Comparison of ENCODE assay signal across 8 cellular contexts in genomic region chr18:26574958-26575864, GRCh38. TPM values are rescaled to one million over a fixed set of nuclear protein-coding genes. Genes with fewer than 3 reads are reported as not detected.
DNase-seq lines count a peak whose midpoint lies in the region; ATAC-seq, FAIRE-seq and TF ChIP-seq lines count a peak whose summit lies in the region.

No MANE protein-coding gene starts in this region.

- H3K27me3 ChIP-seq in Panc1 (ENCODE audit: control insufficient read depth, insufficient read depth, low read length), result no peaks in the 10 kb centered on the region
- peaks cover 3 to 8% of the 10 kb centered on the region in 2 donors for H3K27me3 ChIP-seq in mucosa of rectum (ENCODE audit: control insufficient read depth in 2 of 2, insufficient read depth in 2 of 2, low read length in 2 of 2)

- POLR2A ChIA-PET in Panc1 (lab: Charles Lee), result no interaction called here

- TF ChIP-seq CTCF in Panc1 (IDR thresholded peaks at IDR 0.05) (no peak), epithelial cell of esophagus (IDR thresholded peaks at IDR 0.05; ENCODE audit: insufficient read depth, low read depth, low read length, missing control alignments) (no peak)

- peak; percentile 21 for DNase-seq in stimulated activated CD4-positive, alpha-beta T cell treated with anti-CD3 and anti-CD28 coated beads, Interleukin-15, amount 100 ng/mL, for 24 hours
- DNase-seq in stimulated activated CD4-positive, alpha-beta T cell treated with anti-CD3 and anti-CD28 coated beads, Interleukin-4, amount 100 ng/mL, for 4 hours, result no peak
- DNase-seq in Panc1 (ENCODE audit: low read depth, low spot score) (no peak), epithelial cell of esophagus (ENCODE audit: low read depth) (peak; percentile 85), urothelium cell line (ENCODE audit: low spot score) (peak; percentile 10)

- H3K36me3 ChIP-seq in Panc1 (ENCODE audit: control insufficient read depth, insufficient read depth, low read length) (no peaks in the 10 kb centered on the region), mucosa of rectum (ENCODE audit: control insufficient read depth in 2 of 2, insufficient read depth in 2 of 2, low read length in 2 of 2) (no peaks in the 10 kb centered on the region)

- in situ Hi-C loops in Panc1 (cut with HindIII; ENCODE audit: low pct_unique_long_range_greater_than_20kb, low sequenced_read_pairs), result no loop called here

- H3K9me3 ChIP-seq in Panc1 (ENCODE audit: control insufficient read depth, insufficient read depth, low read depth, low read length), result no peaks in the 10 kb centered on the region
- H3K9me3 ChIP-seq in mucosa of rectum (ENCODE audit: control insufficient read depth in 2 of 2, low read length in 2 of 2), result no peaks in the 10 kb centered on the region

- intact Hi-C loops in Panc1 (cut with micrococcal nuclease; ENCODE audit: unreplicated experiment), result no loop called here

- no peak for FAIRE-seq in urothelium cell line (lab: Jason Lieb, UNC)

- H3K4me3 ChIP-seq in Panc1 (ENCODE audit: low read depth in 2 of 2, low read length in 2 of 2), result peak overlapping the region; percentile 36 to 65
- peak overlapping the region; percentile 39 for H3K4me3 ChIP-seq in epithelial cell of esophagus (ENCODE audit: low read length)
- H3K4me3 ChIP-seq in mucosa of rectum (ENCODE audit: low read length in 2 of 2), result peak overlapping the region; percentile 44 to 63

- H3K27ac ChIP-seq in Panc1 (ENCODE audit: low read length) (peak overlapping the region; percentile 60), mucosa of rectum (ENCODE audit: low read depth in 2 of 2, low read length in 2 of 2) (no peak overlapping the region)

- ATAC-seq in Panc1 (peak; percentile 79), HG03378 (IDR thresholded peaks at IDR 0.05; ENCODE audit: unreplicated experiment) (no peak), GM21390 (IDR thresholded peaks at IDR 0.05; ENCODE audit: unreplicated experiment) (no peak)

- H3K4me1 ChIP-seq in Panc1 (ENCODE audit: control insufficient read depth, insufficient read depth, low read length) (peaks cover 5% of the 10 kb centered on the region; the same call in 1 of the 2 replicates), mucosa of rectum (ENCODE audit: control insufficient read depth in 2 of 2, insufficient read depth in 2 of 2, low read length in 2 of 2) (peaks cover 4 to 7% of the 10 kb centered on the region in 2 donors)

- CTCF ChIA-PET in Panc1 (lab: Charles Lee), result no interaction called here

- no peak overlapping the region for H3K9ac ChIP-seq in mucosa of rectum (ENCODE audit: low read depth in 1 of 2, low read length in 2 of 2)

- no TSS peak for BruUV-seq in Panc1 (replicated peaks; lab: Mats Ljungman, UMichigan)

RNA-seq across cellular contexts. Expression of gene KCTD1, which starts 26.9 kb away (rescaled TPM):
- total RNA-seq in Panc1 (2021; ENCODE audit: unreplicated experiment), result 34.4 TPM
- 32.9 TPM for polyA plus RNA-seq in Panc1 (2012; ENCODE audit: insufficient read length)

Comparison
In these comparisons a context has a peak if more than half of its experiments do, and no peak if none do; other contexts are left out.
1. DNase-seq: peak in stimulated activated CD4-positive, alpha-beta T cell treated with anti-CD3 and anti-CD28 coated beads, Interleukin-15, amount 100 ng/mL, for 24 hours (single experiment), epithelial cell of esophagus (single experiment) and urothelium cell line (single experiment); none in stimulated activated CD4-positive, alpha-beta T cell treated with anti-CD3 and anti-CD28 coated beads, Interleukin-4, amount 100 ng/mL, for 4 hours (0 of 2) and Panc1 (single experiment).
2. Peak in every context shown above with its lines, with median percentiles within 50 percentile points of each other: H3K4me3 ChIP-seq.